ENCODE assay signal across 23 cellular contexts in the genomic region with DNA sequence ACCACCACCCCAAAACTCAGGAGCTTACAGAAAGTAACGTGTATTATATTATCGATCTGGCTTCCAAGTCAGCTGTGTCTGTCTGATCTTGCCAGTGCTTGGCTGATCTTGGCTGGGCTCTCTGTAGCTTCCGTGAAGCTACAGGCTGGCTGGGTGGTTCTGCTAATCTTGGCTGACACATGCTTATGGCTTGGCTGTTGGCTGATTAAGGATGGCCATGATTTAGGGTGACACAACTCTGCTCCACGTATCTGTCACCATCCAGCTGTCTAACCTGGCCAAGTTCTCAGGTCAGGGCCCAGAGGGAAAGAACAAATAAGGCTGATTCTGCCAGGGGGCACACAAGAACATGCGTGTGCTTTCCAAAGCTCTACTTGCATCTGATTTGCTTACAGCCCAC.
DNase-seq lines count a peak whose midpoint lies in the region; FAIRE-seq and TF ChIP-seq lines count a peak whose summit lies in the region.
"Had no signal": no experiment of that assay in that cellular context is flagged by ENCODE, and none has a peak within 500 bp of the region (broad histone marks: within the 10 kb centered on the region; RNA-seq: fewer than 3 reads in every experiment).

No MANE protein-coding gene starts in this region.

- H4K20me1 ChIP-seq in H1 (replicated peaks in 1 of 2; ENCODE audit: control insufficient read depth in 1 of 2, insufficient read depth in 2 of 2, low read length in 2 of 2) = no peaks in the 10 kb centered on the region

- peaks cover 3 to 10% of the 10 kb centered on the region in 2 experiments; a peak in 2 of 4 replicates for H3K9me3 ChIP-seq in H1 (ENCODE audit: insufficient read depth in 2 of 2, low read depth in 1 of 2, low read length in 1 of 2)
- no peaks in the 10 kb centered on the region for H3K9me3 ChIP-seq in effector memory CD4-positive, alpha-beta T cell (ENCODE audit: control insufficient read depth, low read length)

- FAIRE-seq in H1 (lab: Jason Lieb, UNC) = no peak
- FAIRE-seq: D721Med, GM12878 had no signal

- H2AFZ ChIP-seq in H1 (ENCODE audit: low read length) = no peak overlapping the region
- H2AFZ ChIP-seq: GM23338 had no signal

- no peak overlapping the region; the same call in 1 of the 2 replicates for H3K18ac ChIP-seq in H1 (ENCODE audit: extremely low read depth, low read length)

- peaks cover 4% of the 10 kb centered on the region for H3K9me3 Mint-ChIP-seq in nephron
- H3K9me3 Mint-ChIP-seq in chondrocyte (ENCODE audit: low read depth) = peaks cover 4% of the 10 kb centered on the region

- 92% methylated on average over 5 of the region's 5 CpGs; no CpG with 5 or more reads in 1 of the 2 experiments for WGBS in H1 (ENCODE audit: extremely low coverage in 1 of 2, insufficient coverage in 1 of 2, insufficient read length in 1 of 2, insufficient replicate concordance in 2 of 2, low coverage in 1 of 2, low lambda C conversion rate in 2 of 2, missing lambda C conversion rate in 1 of 2), 2 experiments

- no peak overlapping the region for H2BK12ac ChIP-seq in H1 (ENCODE audit: low read depth, low read length)

- H3K4me3 Mint-ChIP-seq in nephron (no peak overlapping the region), chondrocyte (ENCODE audit: unreplicated experiment) (no peak overlapping the region)
- H3K4me3 Mint-ChIP-seq: GM23338 had no signal

- H2BK15ac ChIP-seq in H1 (ENCODE audit: low read length) = peak overlapping the region; percentile 47; the same call in 1 of the 2 replicates

- H3K9ac ChIP-seq in H1 (replicated peaks in 1 of 4; ENCODE audit: extremely low read depth in 1 of 4, low read depth in 3 of 4, low read length in 3 of 4) = no peak overlapping the region

- peak overlapping the region; percentile 48; the same call in 1 of the 2 replicates for H2BK20ac ChIP-seq in H1 (ENCODE audit: low read length)

- no peak overlapping the region for H3K14ac ChIP-seq in H1 (ENCODE audit: insufficient read length)

- TF ChIP-seq CTCF in C4-2B (conservative IDR thresholded peaks at IDR 0.05) (no peak), H1 (IDR thresholded peaks at IDR 0.05; ENCODE audit: control extremely low read depth in 1 of 3, insufficient read depth in 1 of 3, low read depth in 1 of 3, low read length in 3 of 3) (no peak), nephron (IDR thresholded peaks at IDR 0.05; ENCODE audit: unreplicated experiment in 3 of 3) (no peak), chondrocyte (IDR thresholded peaks at IDR 0.05) (no peak)

- H2AK5ac ChIP-seq in H1 (ENCODE audit: low read depth, low read length) = peak overlapping the region; percentile 44; the same call in 1 of the 2 replicates

- H4K8ac ChIP-seq in H1 (ENCODE audit: extremely low read depth, insufficient read depth, low read length) = no peak overlapping the region

- H2BK5ac ChIP-seq in H1 (ENCODE audit: low read depth, low read length) = no peak overlapping the region

- H3K36me3 Mint-ChIP-seq in nephron (ENCODE audit: low read depth) = no peaks in the 10 kb centered on the region
- no peaks in the 10 kb centered on the region for H3K36me3 Mint-ChIP-seq in chondrocyte (ENCODE audit: low read depth)

- peak overlapping the region; percentile 22 for H4K91ac ChIP-seq in H1 (replicated peaks; ENCODE audit: insufficient read length, low read length)

- no peak overlapping the region for H3K23ac ChIP-seq in H1 (ENCODE audit: insufficient read length)

- CTCF ChIA-PET in H1 (lab: Charles Lee; ENCODE audit: partially characterized antibody) = no interaction called here

- TF ChIP-seq RAD21 in H1 (IDR thresholded peaks at IDR 0.05 in 1 of 2, conservative IDR thresholded peaks at IDR 0.05 in 1 of 2; ENCODE audit: low read depth in 2 of 2, low read length in 2 of 2) = no peak

- H3K4me3 ChIP-seq in H1 (ENCODE audit: extremely low read depth in 1 of 4, insufficient read depth in 2 of 4, low read depth in 3 of 4, low read length in 4 of 4) = no peak overlapping the region
- H3K4me3 ChIP-seq in effector memory CD4-positive, alpha-beta T cell (ENCODE audit: insufficient read depth, low read depth, low read length, poor library complexity, severe bottlenecking) = no peak overlapping the region
- H3K4me3 ChIP-seq: GM12878, GM23338, SK-N-MC had no signal

- H3K36me3 ChIP-seq in H1 (ENCODE audit: control insufficient read depth in 2 of 4, insufficient read depth in 4 of 4, low read length in 3 of 4) = no peaks in the 10 kb centered on the region; a peak in 1 of 8 replicates
- H3K36me3 ChIP-seq in effector memory CD4-positive, alpha-beta T cell (ENCODE audit: control insufficient read depth, insufficient read depth, low read length) = no peaks in the 10 kb centered on the region

- H3K27me3 ChIP-seq in H1 (replicated peaks in 1 of 4; ENCODE audit: control insufficient read depth in 3 of 4, extremely low read depth in 1 of 4, insufficient read depth in 3 of 4, low read length in 3 of 4) = no peaks in the 10 kb centered on the region
- no peaks in the 10 kb centered on the region for H3K27me3 ChIP-seq in effector memory CD4-positive, alpha-beta T cell (replicated peaks; ENCODE audit: control insufficient read depth, insufficient read depth, low read length, poor library complexity, severe bottlenecking)

- H3K4me2 ChIP-seq in H1 (ENCODE audit: insufficient read depth in 1 of 2, low read depth in 2 of 2, low read length in 2 of 2) = no peak overlapping the region

- no peak for TF ChIP-seq EP300 in H1 (IDR thresholded peaks at IDR 0.05; ENCODE audit: borderline replicate concordance in 1 of 2, low read depth in 2 of 2, low read length in 2 of 2)

- no peaks in the 10 kb centered on the region for H3K23me2 ChIP-seq in H1 (ENCODE audit: low read depth, low read length)

- H3K27me3 Mint-ChIP-seq in nephron (ENCODE audit: low read depth) (no peaks in the 10 kb centered on the region), chondrocyte (ENCODE audit: low read depth) (no peaks in the 10 kb centered on the region)

- H3K27ac Mint-ChIP-seq in nephron (peak overlapping the region; percentile 58 to 92 (median 61)), chondrocyte (ENCODE audit: unreplicated experiment) (no peak overlapping the region)
- H3K27ac Mint-ChIP-seq: GM23338 had no signal

- no peak overlapping the region for H4K5ac ChIP-seq in H1 (ENCODE audit: insufficient read length, low read depth, low read length)

- peaks cover 0 to 9% (median 3%) of the 10 kb centered on the region in 4 experiments; a peak in 5 of 7 replicates for H3K4me1 ChIP-seq in H1 (replicated peaks in 1 of 4; ENCODE audit: control insufficient read depth in 3 of 4, insufficient read depth in 4 of 4, low read length in 3 of 4)
- no peaks in the 10 kb centered on the region for H3K4me1 ChIP-seq in effector memory CD4-positive, alpha-beta T cell (ENCODE audit: control insufficient read depth, insufficient read depth, low read length, poor library complexity, severe bottlenecking)

- H3K79me1 ChIP-seq in H1 (ENCODE audit: low read depth, low read length) = no peaks in the 10 kb centered on the region

- H3K27ac ChIP-seq in C4-2B (peak overlapping the region; percentile 84), H1 (ENCODE audit: low read depth, low read length) (no peak overlapping the region)
- H3K27ac ChIP-seq in effector memory CD4-positive, alpha-beta T cell (ENCODE audit: insufficient read depth, low read length, poor library complexity, severe bottlenecking) = no peak overlapping the region
- H3K27ac ChIP-seq: RWPE1, SK-N-MC had no signal

- H3K4ac ChIP-seq in H1 (replicated peaks; ENCODE audit: insufficient read length, low read depth, low read length) = peak overlapping the region; percentile 36

- no peak overlapping the region for H2BK120ac ChIP-seq in H1 (replicated peaks; ENCODE audit: low read depth, low read length)

- DNase-seq in OCI-M1 (lab: John Stamatoyannopoulos, UW) (peak; percentile 47), H1 (ENCODE audit: low read depth in 1 of 2, low spot score in 2 of 2) (no peak), chondrocyte (ENCODE audit: low spot score) (no peak), NCI-H128 (lab: John Stamatoyannopoulos, UW; ENCODE audit: unreplicated experiment) (no peak)
- DNase-seq in effector memory CD4-positive, alpha-beta T cell = no peak
- DNase-seq: AML-193, C1 segment of cervical spinal cord, HCEC 1CT, KG1, NCI-H1092, NCI-H1436 treated with DMSO at 0.1 percent for 48 hours, NCI-H1930, NCI-H2171, NCI-H524 treated with DMSO at 0.1 percent for 48 hours, NCI-H82, SHP77 treated with DMSO at 0.1 percent for 48 hours had no signal

- TF ChIP-seq POLR2A in H1 (IDR thresholded peaks at IDR 0.05; ENCODE audit: control extremely low read depth in 1 of 2, low read depth in 2 of 2, low read length in 2 of 2) = no peak

- H3K79me2 ChIP-seq in H1 (ENCODE audit: control insufficient read depth in 1 of 2, insufficient read depth in 2 of 2, low read length in 2 of 2) = no peaks in the 10 kb centered on the region

- H3K56ac ChIP-seq in H1 (replicated peaks; ENCODE audit: insufficient read length, low read depth, low read length) = no peak overlapping the region

- POLR2A ChIA-PET in H1 (lab: Charles Lee; ENCODE audit: partially characterized antibody) = no interaction called here

- H3K4me1 Mint-ChIP-seq in nephron = peaks cover 38% of the 10 kb centered on the region
- H3K4me1 Mint-ChIP-seq in chondrocyte (ENCODE audit: low read depth) = peaks cover 36% of the 10 kb centered on the region

TF ChIP-seq in H1, 55 proteins besides CTCF, POLR2A, EP300 and RAD21:
- TF ChIP-seq BRCA1 (IDR thresholded peaks at IDR 0.05; ENCODE audit: low read depth, low read length) (no peak), CTBP2 (IDR thresholded peaks at IDR 0.05; ENCODE audit: borderline replicate concordance, insufficient read depth, insufficient read length, low read length) (no peak), CHD2 (IDR thresholded peaks at IDR 0.05; ENCODE audit: low read length) (no peak), RBBP5 (IDR thresholded peaks at IDR 0.05; ENCODE audit: borderline replicate concordance, low read depth, low read length) (no peak), GABPA (IDR thresholded peaks at IDR 0.05; ENCODE audit: borderline replicate concordance, insufficient read depth, low read length) (no peak), NRF1 (IDR thresholded peaks at IDR 0.05; ENCODE audit: low read depth, low read length) (no peak), KDM1A (IDR thresholded peaks at IDR 0.05; ENCODE audit: borderline replicate concordance, low read length) (no peak), PHF8 (conservative IDR thresholded peaks at IDR 0.05; ENCODE audit: low read depth, low read length) (no peak), SP4 (IDR thresholded peaks at IDR 0.05; ENCODE audit: low read length) (no peak), RXRA (IDR thresholded peaks at IDR 0.05; ENCODE audit: insufficient read depth, low read depth, low read length) (no peak), KDM4A (IDR thresholded peaks at IDR 0.05; ENCODE audit: low read depth, low read length, severe bottlenecking) (no peak)
- TF ChIP-seq, protein P1, sequence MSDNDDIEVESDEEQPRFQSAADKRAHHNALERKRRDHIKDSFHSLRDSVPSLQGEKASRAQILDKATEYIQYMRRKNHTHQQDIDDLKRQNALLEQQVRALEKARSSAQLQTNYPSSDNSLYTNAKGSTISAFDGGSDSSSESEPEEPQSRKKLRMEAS (IDR thresholded peaks at IDR 0.05) = no peak
